Comparison of ENCODE assay signal across 8 cellular contexts in genomic region chr22:30637701-30638114, GRCh38. TPM values are rescaled to one million over a fixed set of nuclear protein-coding genes. Genes with fewer than 3 reads are reported as not detected.
A peak's percentile ranks its signal among the peaks of the same experiment; 100 is the strongest.
DNase-seq lines count a peak whose midpoint lies in the region; ATAC-seq and TF ChIP-seq lines count a peak whose summit lies in the region.
"Had no signal": no experiment of that assay in that cellular context is flagged by ENCODE, and none has a peak within 500 bp of the region (broad histone marks: within the 10 kb centered on the region; RNA-seq: fewer than 3 reads in every experiment).

No MANE protein-coding gene starts in this region.

- H3K4me3 ChIP-seq in GM12865 (ENCODE audit: low read depth, low read length): peak overlapping the region; percentile 80
- no peak overlapping the region for H3K4me3 ChIP-seq in naive thymus-derived CD4-positive, alpha-beta T cell (ENCODE audit: low read length)

- intact Hi-C loops in naive thymus-derived CD4-positive, alpha-beta T cell (cut with micrococcal nuclease): no loop called here

- peaks cover 18% of the 10 kb centered on the region for H3K4me1 Mint-ChIP-seq in activated CD8-positive, alpha-beta T cell treated with anti-CD3 and anti-CD28 coated beads, Interleukin-2, amount 10 ng/mL, durations not matched to agents 7 days and 5 days (ENCODE audit: low read depth)
- peaks cover 13 to 25% (median 24%) of the 10 kb centered on the region in 7 donors for H3K4me1 Mint-ChIP-seq in naive thymus-derived CD4-positive, alpha-beta T cell

- H3K4me3 Mint-ChIP-seq in activated CD8-positive, alpha-beta T cell treated with anti-CD3 and anti-CD28 coated beads, Interleukin-2, amount 10 ng/mL, durations not matched to agents 7 days and 5 days: peak overlapping the region; percentile 1
- H3K4me3 Mint-ChIP-seq in naive thymus-derived CD4-positive, alpha-beta T cell: peak overlapping the region in 9 of 10 donors; percentile 37 to 82 (median 57)
- H3K4me3 Mint-ChIP-seq: GM23338 had no signal

- no peak overlapping the region for H3K27ac Mint-ChIP-seq in activated CD8-positive, alpha-beta T cell treated with anti-CD3 and anti-CD28 coated beads, Interleukin-2, amount 10 ng/mL, durations not matched to agents 7 days and 5 days
- H3K27ac Mint-ChIP-seq in naive thymus-derived CD4-positive, alpha-beta T cell: peak overlapping the region in 2 of 9 donors; percentile 39 to 61
- H3K27ac Mint-ChIP-seq: GM23338 had no signal

- no peak for DNase-seq in GM12865 (ENCODE audit: low read depth)
- no peak for DNase-seq in activated CD8-positive, alpha-beta T cell treated with anti-CD3 and anti-CD28 coated beads, Interleukin-2, amount 10 ng/mL, durations not matched to agents 7 days and 5 days
- DNase-seq in naive thymus-derived CD4-positive, alpha-beta T cell: no peak
- no peak for DNase-seq in DMS153 treated with DMSO at 0.1 percent for 48 hours (lab: John Stamatoyannopoulos, UW; ENCODE audit: unreplicated experiment)
- no peak for DNase-seq in activated CD4-positive, CD25-positive, alpha-beta regulatory T cell (lab: John Stamatoyannopoulos, UW)
- DNase-seq in GM13977 (ENCODE audit: low spot score): no peak
- DNase-seq: NCI-H510A had no signal

- no peaks in the 10 kb centered on the region for H3K27me3 ChIP-seq in naive thymus-derived CD4-positive, alpha-beta T cell (ENCODE audit: control insufficient read depth in 2 of 2, insufficient read depth in 2 of 2, low read length in 2 of 2)

- no peak for ATAC-seq in activated CD8-positive, alpha-beta T cell treated with anti-CD3 and anti-CD28 coated beads, Interleukin-2, amount 10 ng/mL, durations not matched to agents 7 days and 5 days
- no peak for ATAC-seq in naive thymus-derived CD4-positive, alpha-beta T cell
- ATAC-seq: GM23338 had no signal

- H3K4me1 ChIP-seq in naive thymus-derived CD4-positive, alpha-beta T cell (ENCODE audit: control insufficient read depth in 2 of 2, insufficient read depth in 2 of 2, low read length in 2 of 2): peaks cover 18 to 27% of the 10 kb centered on the region in 2 donors

- peaks cover 9% of the 10 kb centered on the region for H3K36me3 Mint-ChIP-seq in activated CD8-positive, alpha-beta T cell treated with anti-CD3 and anti-CD28 coated beads, Interleukin-2, amount 10 ng/mL, durations not matched to agents 7 days and 5 days (ENCODE audit: low read depth)
- H3K36me3 Mint-ChIP-seq in naive thymus-derived CD4-positive, alpha-beta T cell: peaks cover 0 to 8% (median 4%) of the 10 kb centered on the region in 5 donors

- H3K9me3 ChIP-seq in naive thymus-derived CD4-positive, alpha-beta T cell (ENCODE audit: control insufficient read depth in 2 of 3, low read length in 3 of 3): no peaks in the 10 kb centered on the region

- CTCF ChIA-PET in activated CD8-positive, alpha-beta T cell treated with anti-CD3 and anti-CD28 coated beads, Interleukin-2, amount 10 ng/mL, durations not matched to agents 7 days and 5 days (lab: Charles Lee): interaction anchor here (1.2 to 4.5 kb wide), 2 partner anchors 12 to 118 kb away, joined by 5 to 57 read pairs; no protein-coding TSS in a partner anchor
- CTCF ChIA-PET in naive thymus-derived CD4-positive, alpha-beta T cell (lab: Charles Lee): interaction anchor here (0.7 kb wide), 2 partner anchors 10 to 132 kb away, joined by 3 to 6 read pairs; no protein-coding TSS in a partner anchor

- POLR2A ChIA-PET in activated CD8-positive, alpha-beta T cell treated with anti-CD3 and anti-CD28 coated beads, Interleukin-2, amount 10 ng/mL, durations not matched to agents 7 days and 5 days (lab: Charles Lee): no interaction called here
- POLR2A ChIA-PET in naive thymus-derived CD4-positive, alpha-beta T cell (lab: Charles Lee): interaction anchor here (1.4 kb wide), 1 partner anchor 30 kb away, joined by 5 read pairs; the partner anchor contains the start of gene DUSP18

- H3K9me3 Mint-ChIP-seq in activated CD8-positive, alpha-beta T cell treated with anti-CD3 and anti-CD28 coated beads, Interleukin-2, amount 10 ng/mL, durations not matched to agents 7 days and 5 days (ENCODE audit: insufficient read depth): no peaks in the 10 kb centered on the region
- H3K9me3 Mint-ChIP-seq in naive thymus-derived CD4-positive, alpha-beta T cell: peaks cover 0 to 4% (median 0%) of the 10 kb centered on the region in 11 donors

- TF ChIP-seq CTCF in GM12865 (IDR thresholded peaks at IDR 0.05; ENCODE audit: insufficient read depth, low read depth, low read length, missing control alignments) (no peak), GM13977 (IDR thresholded peaks at IDR 0.05; ENCODE audit: extremely low read depth, insufficient read depth, missing control alignments) (no peak)

- H3K27me3 Mint-ChIP-seq in activated CD8-positive, alpha-beta T cell treated with anti-CD3 and anti-CD28 coated beads, Interleukin-2, amount 10 ng/mL, durations not matched to agents 7 days and 5 days (ENCODE audit: low read depth): no peaks in the 10 kb centered on the region
- H3K27me3 Mint-ChIP-seq in naive thymus-derived CD4-positive, alpha-beta T cell: no peaks in the 10 kb centered on the region

- no peak overlapping the region for H3K27ac ChIP-seq in naive thymus-derived CD4-positive, alpha-beta T cell (ENCODE audit: low read depth, low read length)

- in situ Hi-C loops in GM13977 (cut with MboI; ENCODE audit: low pct_unique_long_range_greater_than_20kb, low sequenced_read_pairs, unreplicated experiment): loop anchor here (5.0 to 25.0 kb wide), 2 partner anchors 120 to 250 kb away; no protein-coding TSS in a partner anchor

- no peaks in the 10 kb centered on the region for H3K36me3 ChIP-seq in naive thymus-derived CD4-positive, alpha-beta T cell (ENCODE audit: control insufficient read depth in 2 of 3, insufficient read depth in 3 of 3, low read length in 3 of 3)

RNA-seq across cellular contexts. Expression of gene SLC35E4, which starts 2.1 kb away (rescaled TPM):
- total RNA-seq in activated CD8-positive, alpha-beta T cell treated with anti-CD3 and anti-CD28 coated beads, Interleukin-2, amount 10 ng/mL, durations not matched to agents 7 days and 5 days: 1 to 10 TPM; 1.8 to 1.9 TPM
- 1 to 10 TPM; 2.0 to 5.2 (median 3.4) TPM for total RNA-seq in naive thymus-derived CD4-positive, alpha-beta T cell
- 1 to 10 TPM in 1 of 2 donors, under 1 TPM in 1; 0.85 to 1.9 TPM for polyA plus RNA-seq in naive thymus-derived CD4-positive, alpha-beta T cell

RNA-seq across cellular contexts. Expression of gene DUSP18, which starts 30.0 kb away (rescaled TPM):
- total RNA-seq in activated CD8-positive, alpha-beta T cell treated with anti-CD3 and anti-CD28 coated beads, Interleukin-2, amount 10 ng/mL, durations not matched to agents 7 days and 5 days: 1 to 10 TPM; 7.0 to 7.6 TPM
- 10 to 100 TPM in 4 of 5 experiments, 1 to 10 TPM in 1; 7.4 to 18.5 (median 14.1) TPM for total RNA-seq in naive thymus-derived CD4-positive, alpha-beta T cell
- 10 to 100 TPM in 1 of 2 donors, 1 to 10 TPM in 1; 7.4 to 12.2 TPM for polyA plus RNA-seq in naive thymus-derived CD4-positive, alpha-beta T cell

RNA-seq across cellular contexts. Expression of gene TCN2, which starts 30.7 kb away (rescaled TPM):
- under 1 TPM; 0.24 to 0.34 TPM for total RNA-seq in activated CD8-positive, alpha-beta T cell treated with anti-CD3 and anti-CD28 coated beads, Interleukin-2, amount 10 ng/mL, durations not matched to agents 7 days and 5 days
- 1 to 10 TPM in 3 of 5 experiments, under 1 TPM in 2; 0.57 to 8.9 (median 1.3) TPM for total RNA-seq in naive thymus-derived CD4-positive, alpha-beta T cell
- polyA plus RNA-seq in naive thymus-derived CD4-positive, alpha-beta T cell: under 1 TPM; 0.69 to 0.79 TPM

RNA-seq across cellular contexts. Expression of gene PES1, which starts 46.0 kb away (rescaled TPM):
- 10 to 100 TPM; 65.8 to 68.8 TPM for total RNA-seq in activated CD8-positive, alpha-beta T cell treated with anti-CD3 and anti-CD28 coated beads, Interleukin-2, amount 10 ng/mL, durations not matched to agents 7 days and 5 days
- 10 to 100 TPM; 40.6 to 84.2 (median 56.3) TPM for total RNA-seq in naive thymus-derived CD4-positive, alpha-beta T cell
- 10 to 100 TPM; 34.6 to 62.3 TPM for polyA plus RNA-seq in naive thymus-derived CD4-positive, alpha-beta T cell

RNA-seq across cellular contexts. Expression of gene OSBP2, which starts 57.0 kb away (rescaled TPM):
- under 1 TPM; 0.42 to 0.55 TPM for total RNA-seq in activated CD8-positive, alpha-beta T cell treated with anti-CD3 and anti-CD28 coated beads, Interleukin-2, amount 10 ng/mL, durations not matched to agents 7 days and 5 days
- total RNA-seq in naive thymus-derived CD4-positive, alpha-beta T cell: 1 to 10 TPM; 1.2 to 2.7 (median 2.2) TPM
- polyA plus RNA-seq in naive thymus-derived CD4-positive, alpha-beta T cell: under 1 TPM; 0.37 to 0.56 TPM
